10 cellular contexts compared by ENCODE assay signal in the genomic region with DNA sequence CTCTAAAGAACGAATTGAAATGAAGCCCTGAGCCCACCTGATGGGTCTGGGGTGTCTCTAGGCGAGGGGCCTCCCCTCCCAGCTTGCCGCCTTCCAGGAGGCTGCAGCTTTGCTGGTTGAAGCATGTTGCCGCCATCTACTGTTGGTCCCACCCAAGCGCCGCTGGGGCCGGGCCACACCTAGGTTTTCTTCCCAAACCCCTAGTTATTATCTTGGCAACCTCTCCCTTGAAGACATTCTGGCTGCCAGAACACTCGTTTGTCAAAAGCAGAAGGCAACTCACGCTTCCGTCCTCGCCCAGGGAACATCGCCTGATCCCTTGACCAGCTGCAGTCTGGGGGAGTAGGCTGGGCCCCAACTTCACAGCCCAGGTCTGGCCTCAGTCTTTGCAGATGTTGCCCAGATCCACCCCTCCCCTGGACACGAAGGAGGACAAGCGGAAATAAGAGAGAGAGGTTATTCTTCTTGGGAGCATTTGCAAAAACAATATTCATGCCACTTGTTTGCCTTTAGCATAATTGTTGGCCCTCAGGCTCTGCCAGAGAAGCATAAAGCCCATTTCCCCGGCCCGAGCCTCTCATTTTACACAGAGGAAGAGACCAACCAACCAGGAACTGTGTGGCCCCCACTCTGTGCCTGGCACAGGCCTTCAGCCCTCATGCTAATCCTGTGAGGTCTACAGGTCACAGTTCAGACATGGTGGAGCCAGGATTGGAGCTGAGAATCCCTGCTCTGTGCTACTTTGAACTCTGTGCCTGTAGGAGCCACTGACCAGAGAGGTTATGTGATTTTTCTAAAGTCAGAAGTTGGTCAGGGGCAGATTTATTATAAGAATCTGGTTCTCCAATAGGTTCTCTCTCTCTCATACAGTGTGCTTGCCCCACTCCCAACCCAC. TPM values are rescaled to one million over a fixed set of nuclear protein-coding genes. Genes with fewer than 3 reads are reported as not detected.
DNase-seq lines count a peak whose midpoint lies in the region; ATAC-seq, FAIRE-seq and TF ChIP-seq lines count a peak whose summit lies in the region.
"Had no signal": no experiment of that assay in that cellular context is flagged by ENCODE, and none has a peak within 500 bp of the region (broad histone marks: within the 10 kb centered on the region; RNA-seq: fewer than 3 reads in every experiment).

No MANE protein-coding gene starts in this region.

- H4K20me1 ChIP-seq in astrocyte (ENCODE audit: insufficient read depth, low read length) = peaks cover 11% of the 10 kb centered on the region

- no peak overlapping the region for H3K27ac Mint-ChIP-seq in activated CD4-positive, alpha-beta T cell treated with anti-CD3 and anti-CD28 coated beads for 36 hours
- no peak overlapping the region for H3K27ac Mint-ChIP-seq in activated CD4-positive, alpha-beta T cell treated with anti-CD3 and anti-CD28 coated beads, Interleukin-2, amount 10 ng/mL, durations not matched to agents 24 days and 14 days
- H3K27ac Mint-ChIP-seq in astrocyte (ENCODE audit: unreplicated experiment) (peak overlapping the region; percentile 54), type B pancreatic cell (peak overlapping the region; percentile 99)

- ATAC-seq in activated CD4-positive, alpha-beta T cell treated with anti-CD3 and anti-CD28 coated beads for 36 hours = no peak
- peak; percentile 37 for ATAC-seq in left colon
- ATAC-seq in GM21576 (IDR thresholded peaks at IDR 0.05; ENCODE audit: unreplicated experiment) = no peak
- ATAC-seq in HG03159 (IDR thresholded peaks at IDR 0.05; ENCODE audit: unreplicated experiment) = no peak

- H3K9me3 Mint-ChIP-seq in activated CD4-positive, alpha-beta T cell treated with anti-CD3 and anti-CD28 coated beads for 36 hours (ENCODE audit: low read depth) = no peaks in the 10 kb centered on the region
- H3K9me3 Mint-ChIP-seq in activated CD4-positive, alpha-beta T cell treated with anti-CD3 and anti-CD28 coated beads, Interleukin-2, amount 10 ng/mL, durations not matched to agents 24 days and 14 days = no peaks in the 10 kb centered on the region
- H3K9me3 Mint-ChIP-seq in astrocyte (ENCODE audit: unreplicated experiment) = no peaks in the 10 kb centered on the region
- H3K9me3 Mint-ChIP-seq in type B pancreatic cell = peaks cover 5% of the 10 kb centered on the region
- H3K9me3 Mint-ChIP-seq: CD14-positive monocyte had no signal

- POLR2A ChIA-PET in activated CD4-positive, alpha-beta T cell treated with anti-CD3 and anti-CD28 coated beads for 36 hours (lab: Charles Lee) = no interaction called here

- no peaks in the 10 kb centered on the region for H3K27me3 ChIP-seq in astrocyte (ENCODE audit: insufficient read depth, low read length)
- H3K27me3 ChIP-seq: colonic mucosa had no signal

- H3K4me2 ChIP-seq in astrocyte (ENCODE audit: low read length) = peak overlapping the region; percentile 66

- no peak overlapping the region for H2AFZ ChIP-seq in astrocyte (ENCODE audit: low read depth, low read length)

- no peaks in the 10 kb centered on the region for H3K27me3 Mint-ChIP-seq in activated CD4-positive, alpha-beta T cell treated with anti-CD3 and anti-CD28 coated beads for 36 hours
- peaks cover 15% of the 10 kb centered on the region for H3K27me3 Mint-ChIP-seq in activated CD4-positive, alpha-beta T cell treated with anti-CD3 and anti-CD28 coated beads, Interleukin-2, amount 10 ng/mL, durations not matched to agents 24 days and 14 days
- no peaks in the 10 kb centered on the region for H3K27me3 Mint-ChIP-seq in astrocyte (ENCODE audit: low read depth, unreplicated experiment)
- H3K27me3 Mint-ChIP-seq in type B pancreatic cell = peaks cover 28% of the 10 kb centered on the region

- intact Hi-C loops in activated CD4-positive, alpha-beta T cell treated with anti-CD3 and anti-CD28 coated beads for 36 hours (cut with DNase I, micrococcal nuclease) = no loop called here
- intact Hi-C loops in activated CD4-positive, alpha-beta T cell treated with anti-CD3 and anti-CD28 coated beads, Interleukin-2, amount 10 ng/mL, durations not matched to agents 24 days and 14 days (cut with micrococcal nuclease) = no loop called here
- intact Hi-C loops in left colon (cut with DNase I, micrococcal nuclease) = no loop called here

- no peak for TF ChIP-seq CTCF in astrocyte (IDR thresholded peaks at IDR 0.05; ENCODE audit: insufficient read depth, low read depth, low read length)
- peak; percentile 32 for TF ChIP-seq CTCF in type B pancreatic cell (conservative IDR thresholded peaks at IDR 0.05)

- H3K4me3 ChIP-seq in astrocyte (ENCODE audit: insufficient read depth, low read depth, low read length) = no peak overlapping the region
- H3K4me3 ChIP-seq: colonic mucosa had no signal

- peak overlapping the region; percentile 96 for H3K27ac ChIP-seq in astrocyte (ENCODE audit: low read depth, low read length)
- H3K27ac ChIP-seq: colonic mucosa had no signal

- peaks cover 3% of the 10 kb centered on the region for H3K36me3 ChIP-seq in astrocyte (ENCODE audit: insufficient read depth, low read length)
- H3K36me3 ChIP-seq: colonic mucosa had no signal

- FAIRE-seq in astrocyte (lab: Jason Lieb, UNC) = peak; percentile 41

- peaks cover 15% of the 10 kb centered on the region for H3K4me1 Mint-ChIP-seq in activated CD4-positive, alpha-beta T cell treated with anti-CD3 and anti-CD28 coated beads for 36 hours
- peaks cover 21% of the 10 kb centered on the region for H3K4me1 Mint-ChIP-seq in activated CD4-positive, alpha-beta T cell treated with anti-CD3 and anti-CD28 coated beads, Interleukin-2, amount 10 ng/mL, durations not matched to agents 24 days and 14 days
- H3K4me1 Mint-ChIP-seq in astrocyte (ENCODE audit: low read depth, unreplicated experiment) = peaks cover 59% of the 10 kb centered on the region
- peaks cover 30% of the 10 kb centered on the region for H3K4me1 Mint-ChIP-seq in type B pancreatic cell (ENCODE audit: unreplicated experiment)

- H3K4me3 Mint-ChIP-seq in activated CD4-positive, alpha-beta T cell treated with anti-CD3 and anti-CD28 coated beads for 36 hours = no peak overlapping the region
- no peak overlapping the region for H3K4me3 Mint-ChIP-seq in activated CD4-positive, alpha-beta T cell treated with anti-CD3 and anti-CD28 coated beads, Interleukin-2, amount 10 ng/mL, durations not matched to agents 24 days and 14 days
- peak overlapping the region; percentile 25 for H3K4me3 Mint-ChIP-seq in astrocyte (ENCODE audit: unreplicated experiment)
- H3K4me3 Mint-ChIP-seq in type B pancreatic cell = peak overlapping the region; percentile 88
- H3K4me3 Mint-ChIP-seq: CD14-positive monocyte had no signal

- no peaks in the 10 kb centered on the region for H3K9me3 ChIP-seq in astrocyte (ENCODE audit: insufficient read depth, low read depth, low read length)
- H3K9me3 ChIP-seq: colonic mucosa had no signal

- peaks cover 72% of the 10 kb centered on the region for H3K4me1 ChIP-seq in astrocyte (ENCODE audit: insufficient read depth, low read length)
- H3K4me1 ChIP-seq: colonic mucosa had no signal

- H3K36me3 Mint-ChIP-seq in activated CD4-positive, alpha-beta T cell treated with anti-CD3 and anti-CD28 coated beads for 36 hours (ENCODE audit: low read depth) = no peaks in the 10 kb centered on the region
- no peaks in the 10 kb centered on the region for H3K36me3 Mint-ChIP-seq in activated CD4-positive, alpha-beta T cell treated with anti-CD3 and anti-CD28 coated beads, Interleukin-2, amount 10 ng/mL, durations not matched to agents 24 days and 14 days (ENCODE audit: low read depth)
- H3K36me3 Mint-ChIP-seq in astrocyte (ENCODE audit: low read depth, unreplicated experiment) (peaks cover 2% of the 10 kb centered on the region), type B pancreatic cell (peaks cover 62% of the 10 kb centered on the region)
- H3K36me3 Mint-ChIP-seq: CD14-positive monocyte had no signal

- CTCF ChIA-PET in activated CD4-positive, alpha-beta T cell treated with anti-CD3 and anti-CD28 coated beads for 36 hours (lab: Charles Lee) = interaction anchor here (0.6 to 4.8 kb wide), 3 partner anchors 9 to 1653 kb away, joined by 3 to 37 read pairs (median 3); no protein-coding TSS in a partner anchor

- H3K9ac ChIP-seq in astrocyte (ENCODE audit: low read length) = peak overlapping the region; percentile 63

- H3K79me2 ChIP-seq in astrocyte (ENCODE audit: insufficient read depth, low read length) = peaks cover 91% of the 10 kb centered on the region

- peak; percentile 43 for DNase-seq in activated CD4-positive, alpha-beta T cell treated with anti-CD3 and anti-CD28 coated beads for 36 hours
- DNase-seq in activated CD4-positive, alpha-beta T cell treated with anti-CD3 and anti-CD28 coated beads, Interleukin-2, amount 10 ng/mL, durations not matched to agents 24 days and 14 days = no peak
- DNase-seq in astrocyte (ENCODE audit: low read depth) (no peak), left colon (peak in 1 of 2 donors; percentile 28), type B pancreatic cell (ENCODE audit: extremely low spot score, unreplicated experiment) (no peak), HPDE6-E6E7 (ENCODE audit: extremely low spot score) (no peak)
- DNase-seq: colonic mucosa had no signal

RNA-seq across cellular contexts. Expression of a gene that starts 6.7 kb away (rescaled TPM):
- 10 to 100 TPM; 12.9 to 16.6 TPM for total RNA-seq in activated CD4-positive, alpha-beta T cell treated with anti-CD3 and anti-CD28 coated beads for 36 hours
- total RNA-seq in activated CD4-positive, alpha-beta T cell treated with anti-CD3 and anti-CD28 coated beads, Interleukin-2, amount 10 ng/mL, durations not matched to agents 24 days and 14 days = 22.2 and 26.4 TPM in 2 replicates
- total RNA-seq in astrocyte (57.6 and 71.7 TPM in 2 replicates), left colon (1,000 to 10,000 TPM in 1 of 2 donors, 100 to 1,000 TPM in 1; 459 to 1,135 TPM), type B pancreatic cell (ENCODE audit: low replicate concordance) (340 and 2,561 TPM in 2 replicates)

Comparison
In these comparisons a context has a peak if more than half of its experiments do, and no peak if none do; other contexts are left out.
1. H3K27ac Mint-ChIP-seq: peak in astrocyte (single experiment) and type B pancreatic cell (single experiment); none in activated CD4-positive, alpha-beta T cell treated with anti-CD3 and anti-CD28 coated beads for 36 hours (single experiment) and activated CD4-positive, alpha-beta T cell treated with anti-CD3 and anti-CD28 coated beads, Interleukin-2, amount 10 ng/mL, durations not matched to agents 24 days and 14 days (single experiment).
2. H3K4me3 Mint-ChIP-seq: peak in astrocyte (single experiment) and type B pancreatic cell (single experiment); none in activated CD4-positive, alpha-beta T cell treated with anti-CD3 and anti-CD28 coated beads for 36 hours (single experiment) and activated CD4-positive, alpha-beta T cell treated with anti-CD3 and anti-CD28 coated beads, Interleukin-2, amount 10 ng/mL, durations not matched to agents 24 days and 14 days (single experiment).